8 cellular contexts compared by ENCODE assay signal in genomic region chr17:80990921-80991644, GRCh38.
DNase-seq lines count a peak whose midpoint lies in the region; ATAC-seq and TF ChIP-seq lines count a peak whose summit lies in the region.

No MANE protein-coding gene starts in this region.

- peaks cover 20% of the 10 kb centered on the region for H3K36me3 ChIP-seq in WERI-Rb-1

- peak; percentile 2 to 8 for ATAC-seq in stimulated activated naive B cell treated with anti-CD40 and anti-IgM and Interleukin-4, amounts not matched to agents 10 μg/mL and 1 μg/mL and 100 μg/mL, for 72 hours (replicated peaks)
- no peak for ATAC-seq in HG03565 (IDR thresholded peaks at IDR 0.05; ENCODE audit: unreplicated experiment)

- H3K9me3 Mint-ChIP-seq in stimulated activated naive B cell treated with anti-CD40 and anti-IgM and Interleukin-4, amounts not matched to agents 10 μg/mL and 1 μg/mL and 100 μg/mL, for 72 hours, result no peaks in the 10 kb centered on the region

- peaks cover 3% of the 10 kb centered on the region for H3K9me3 ChIP-seq in WERI-Rb-1 (ENCODE audit: severe bottlenecking)

- peaks cover 11 to 12% of the 10 kb centered on the region in 2 donors for H3K36me3 Mint-ChIP-seq in stimulated activated naive B cell treated with anti-CD40 and anti-IgM and Interleukin-4, amounts not matched to agents 10 μg/mL and 1 μg/mL and 100 μg/mL, for 72 hours

- H3K4me3 Mint-ChIP-seq in stimulated activated naive B cell treated with anti-CD40 and anti-IgM and Interleukin-4, amounts not matched to agents 10 μg/mL and 1 μg/mL and 100 μg/mL, for 72 hours, result peak overlapping the region; percentile 81 to 82

- TF ChIP-seq CTCF in WERI-Rb-1 (IDR thresholded peaks at IDR 0.05; ENCODE audit: low read depth, low read length), result no peak

- H3K4me1 Mint-ChIP-seq in stimulated activated naive B cell treated with anti-CD40 and anti-IgM and Interleukin-4, amounts not matched to agents 10 μg/mL and 1 μg/mL and 100 μg/mL, for 72 hours, result peaks cover 26 to 57% of the 10 kb centered on the region in 2 donors

- H3K27me3 Mint-ChIP-seq in stimulated activated naive B cell treated with anti-CD40 and anti-IgM and Interleukin-4, amounts not matched to agents 10 μg/mL and 1 μg/mL and 100 μg/mL, for 72 hours, result no peaks in the 10 kb centered on the region

- DNase-seq in NCI-H2171 treated with DMSO at 0.1 percent for 48 hours (lab: John Stamatoyannopoulos, UW), result peak; percentile 40
- no peak for DNase-seq in NCI-H2171 (lab: John Stamatoyannopoulos, UW)
- DNase-seq in WERI-Rb-1, result no peak
- DNase-seq in stimulated activated naive B cell treated with anti-CD40 and anti-IgM and Interleukin-4, amounts not matched to agents 10 μg/mL and 1 μg/mL and 100 μg/mL, for 72 hours, result no peak
- DNase-seq in HPDE6-E6E7 (ENCODE audit: extremely low spot score), result no peak
- DNase-seq in activated CD4-positive, CD25-positive, alpha-beta regulatory T cell treated with anti-CD3 and anti-CD28 coated beads, Interleukin-2, amount 50 U/mL, for 72 hours, result no peak

- H3K27me3 ChIP-seq in WERI-Rb-1 (ENCODE audit: insufficient read depth, low read depth, severe bottlenecking), result no peaks in the 10 kb centered on the region

- peak overlapping the region; percentile 63 for H3K27ac ChIP-seq in WERI-Rb-1

- H3K4me3 ChIP-seq in WERI-Rb-1 (ENCODE audit: low read depth, low read length), result peak overlapping the region; percentile 46
- peak overlapping the region; percentile 54 for H3K4me3 ChIP-seq in iPS-11a (ENCODE audit: low read depth, low read length)

- peak overlapping the region; percentile 88 for H3K27ac Mint-ChIP-seq in stimulated activated naive B cell treated with anti-CD40 and anti-IgM and Interleukin-4, amounts not matched to agents 10 μg/mL and 1 μg/mL and 100 μg/mL, for 72 hours
